1 cellular context compared by ENCODE assay signal in genomic region chr1:32869844-32870614, GRCh38.
TF ChIP-seq lines count a peak whose summit lies in the region.

No MANE protein-coding gene starts in this region.

TF ChIP-seq in SK-N-SH treated with all-trans-retinoic acid at 6 μM for 48 hours, 23 proteins besides CTCF, POLR2A, EP300 and RAD21 (continued from another document):
- TF ChIP-seq TSHZ2 (CRISPR knock-in tag; IDR thresholded peaks at IDR 0.05) (no peak), SNAI2 (CRISPR knock-in tag; IDR thresholded peaks at IDR 0.05) (no peak), ARNTL (CRISPR knock-in tag; IDR thresholded peaks at IDR 0.05; ENCODE audit: borderline replicate concordance, low read depth) (no peak), RARB (CRISPR knock-in tag; IDR thresholded peaks at IDR 0.05) (no peak), ISL1 (CRISPR knock-in tag; IDR thresholded peaks at IDR 0.05) (no peak), ZC3H10 (CRISPR knock-in tag; IDR thresholded peaks at IDR 0.05) (no peak)
